In the genomic region with DNA sequence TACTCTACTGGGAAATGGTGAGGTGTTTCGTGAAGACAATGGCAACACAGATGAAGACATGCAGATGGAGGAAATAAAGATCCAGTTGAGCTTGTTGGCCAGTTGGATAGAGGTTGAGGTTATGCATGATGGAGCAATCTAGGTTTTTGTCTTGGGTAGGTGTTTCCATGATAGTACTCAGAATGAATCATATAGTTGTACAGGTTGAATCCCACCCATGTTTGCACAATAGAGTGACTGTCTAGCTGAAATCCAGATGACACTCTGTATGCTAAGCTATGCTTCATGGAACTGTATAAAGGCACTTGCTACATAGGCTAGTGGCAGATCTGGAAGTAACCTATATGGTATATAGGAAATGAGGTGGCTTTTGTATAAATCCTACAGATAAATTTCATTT, we compare ENCODE assay signal across 21 cellular contexts.
"Had no signal": no experiment of that assay in that cellular context is flagged by ENCODE, and none has a peak within 500 bp of the region (broad histone marks: within the 10 kb centered on the region; RNA-seq: fewer than 3 reads in every experiment).

No MANE protein-coding gene starts in this region.

- H3K36me3 ChIP-seq: heart right ventricle, left ventricle myocardium inferior, ovary, right lobe of liver, thoracic aorta, vagina had no signal

- H3K4me1 ChIP-seq: heart right ventricle, left ventricle myocardium inferior, right lobe of liver had no signal

- DNase-seq: activated CD4-positive, alpha-beta T cell treated with anti-CD3 and anti-CD28 coated beads, Interleukin-2, amount 50 U/mL, for 1 hour; activated CD8-positive, alpha-beta T cell treated with anti-CD3 and anti-CD28 coated beads for 36 hours; activated naive CD8-positive, alpha-beta T cell treated with anti-CD3 and anti-CD28 coated beads, Interleukin-2, amount 50 U/mL, for 24 hours; activated T-cell treated with anti-CD3 and anti-CD28 coated beads, Interleukin-2, amount 50 U/mL, for 4 hours; dermis blood vessel endothelial cell; effector CD4-positive, alpha-beta T cell; heart right ventricle; left ventricle myocardium inferior; mucosa of descending colon; nephron progenitor cell; ovary; right lobe of liver; stimulated activated CD4-positive, alpha-beta T cell treated with anti-CD3 and anti-CD28 coated beads, Interleukin-2, amount 100 ng/mL, for 48 hours; T-helper 17 cell; T1000 had no signal

- FAIRE-seq: colon, islet of Langerhans had no signal

- H3K4me3 ChIP-seq: heart right ventricle, left ventricle myocardium inferior, lung, mucosa of descending colon, ovary, right lobe of liver, thoracic aorta, vagina had no signal

- H3K27ac ChIP-seq: heart right ventricle, left ventricle myocardium inferior, ovary, right lobe of liver, thoracic aorta, vagina had no signal

- H3K27me3 ChIP-seq: heart right ventricle, right lobe of liver, vagina had no signal

- ATAC-seq: activated CD8-positive, alpha-beta T cell treated with anti-CD3 and anti-CD28 coated beads for 36 hours; activated naive CD8-positive, alpha-beta T cell treated with anti-CD3 and anti-CD28 coated beads, Interleukin-2, amount 50 U/mL, for 24 hours; activated T-cell treated with anti-CD3 and anti-CD28 coated beads, Interleukin-2, amount 50 U/mL, for 4 hours; heart right ventricle; mucosa of descending colon; right lobe of liver; T-helper 17 cell; WTC11 had no signal

- H3K9me3 ChIP-seq: heart right ventricle, left ventricle myocardium inferior, mucosa of descending colon, ovary, right lobe of liver, thoracic aorta, vagina had no signal
